In the genomic region with DNA sequence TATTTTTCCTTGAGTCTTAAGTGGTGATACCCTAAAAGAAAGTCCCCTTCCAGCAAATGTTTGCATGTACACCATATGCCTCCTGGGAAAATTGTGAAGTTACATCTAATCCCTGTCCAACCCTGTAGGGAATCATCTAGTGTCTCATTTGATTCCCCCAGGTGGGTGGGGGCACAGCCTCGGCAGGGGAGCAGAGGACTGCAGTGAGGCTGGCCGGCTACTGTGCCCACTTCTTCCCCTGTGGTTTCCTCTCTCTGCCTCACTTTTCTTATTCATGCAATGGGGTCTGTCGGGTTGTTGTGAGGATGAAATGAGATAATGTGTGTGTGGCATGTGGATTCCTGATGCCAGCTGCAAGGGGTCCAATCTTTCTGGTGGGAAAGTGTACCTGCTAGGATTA, we compare ENCODE assay signal across 14 cellular contexts.
"Had no signal": no experiment of that assay in that cellular context is flagged by ENCODE, and none has a peak within 500 bp of the region (broad histone marks: within the 10 kb centered on the region; RNA-seq: fewer than 3 reads in every experiment).

No MANE protein-coding gene starts in this region.

- H3K9me3 Mint-ChIP-seq: dendritic cell treated with granulocyte-macrophage colony-stimulating factor and Interleukin-4, amounts not matched to agents 40 ng/mL and 50 ng/mL, for 4 days had no signal

- H3K27me3 ChIP-seq: thyroid gland had no signal

- H3K9me3 ChIP-seq: pancreas, thyroid gland had no signal

- H3K27ac Mint-ChIP-seq: dendritic cell treated with granulocyte-macrophage colony-stimulating factor and Interleukin-4, amounts not matched to agents 40 ng/mL and 50 ng/mL, for 4 days had no signal

- DNase-seq: activated CD4-positive, alpha-beta T cell treated with anti-CD3 and anti-CD28 coated beads for 1 hour; activated CD8-positive, alpha-beta memory T cell treated with anti-CD3 and anti-CD28 coated beads for 24 hours; activated CD8-positive, alpha-beta memory T cell treated with anti-CD3 and anti-CD28 coated beads, Interleukin-2, amount 50 U/mL, for 48 hours; activated effector memory CD4-positive, alpha-beta T cell treated with Interleukin-2 at 50 U/mL for 16 hours; activated naive CD4-positive, alpha-beta T cell treated with anti-CD3 and anti-CD28 coated beads, Interleukin-2, amount 50 U/mL, for 16 hours; activated T-cell treated with anti-CD3 and anti-CD28 coated beads, Interleukin-2, amount 50 U/mL, for 48 hours; effector CD8-positive, alpha-beta T cell; pancreas; stimulated activated naive B cell treated with anti-CD40 and anti-IgM and Interleukin-4, amounts not matched to agents 10 μg/mL and 1 μg/mL and 100 μg/mL, for 72 hours had no signal

- ATAC-seq: naive thymus-derived CD8-positive, alpha-beta T cell; pancreas; sciatic nerve had no signal

- H3K4me3 Mint-ChIP-seq: dendritic cell treated with granulocyte-macrophage colony-stimulating factor and Interleukin-4, amounts not matched to agents 40 ng/mL and 50 ng/mL, for 4 days had no signal

- H3K36me3 ChIP-seq: pancreas, thyroid gland had no signal

- H3K4me3 ChIP-seq: pancreas, thyroid gland had no signal

- H3K27ac ChIP-seq: pancreas, VCaP had no signal
